In genomic region chr2:71131387-71132166, GRCh38 we compare ENCODE assay signal across 8 cellular contexts. TPM values are rescaled to one million over a fixed set of nuclear protein-coding genes. Genes with fewer than 3 reads are reported as not detected.
DNase-seq lines count a peak whose midpoint lies in the region; ATAC-seq and TF ChIP-seq lines count a peak whose summit lies in the region.
"Not testable (repeated sequence)": the region's sequence is repeated elsewhere in the genome, so short reads cannot be mapped to it uniquely, and the experiment has no call there.

No MANE protein-coding gene starts in this region.

- intact Hi-C loops in right lobe of liver (cut with DNase I); tibial artery (cut with DNase I; ENCODE audit: low total_unique reads): not testable (repeated sequence)

- TF ChIP-seq POLR2A in Peyer's patch (IDR thresholded peaks at IDR 0.05); right lobe of liver (IDR thresholded peaks at IDR 0.05): not testable (repeated sequence)

- H3K9ac ChIP-seq in trophoblast cell (ENCODE audit: low read length): peak overlapping the region; percentile 23

- H3K36me3 ChIP-seq in CD4-positive, CD25-positive, alpha-beta regulatory T cell (ENCODE audit: control insufficient read depth, insufficient read depth, low read length): peaks cover 30% of the 10 kb centered on the region
- peaks cover 0 to 32% (median 0%) of the 10 kb centered on the region in 3 donors for H3K36me3 ChIP-seq in Peyer's patch
- peaks cover 4 to 37% (median 11%) of the 10 kb centered on the region in 4 donors for H3K36me3 ChIP-seq in right lobe of liver
- H3K36me3 ChIP-seq in trophoblast cell (ENCODE audit: control insufficient read depth in 1 of 2, insufficient read depth in 2 of 2, low read length in 2 of 2): peaks cover 13 to 14% of the 10 kb centered on the region in 2 experiments
- H3K36me3 ChIP-seq in tibial artery: peaks cover 21 to 28% (median 25%) of the 10 kb centered on the region in 3 donors

- not testable (repeated sequence) for H4K8ac ChIP-seq in trophoblast cell (ENCODE audit: low read depth, low read length)

- not testable (repeated sequence) for H2BK120ac ChIP-seq in trophoblast cell (ENCODE audit: insufficient read depth, low read length, poor library complexity)

- H3K9me3 ChIP-seq in CD4-positive, CD25-positive, alpha-beta regulatory T cell (ENCODE audit: control insufficient read depth in 2 of 2, low read length in 2 of 2); Peyer's patch; right lobe of liver; trophoblast cell (ENCODE audit: insufficient read depth, low read depth, low read length); tibial artery: not testable (repeated sequence)

- not testable (repeated sequence) for H3K79me2 ChIP-seq in trophoblast cell (ENCODE audit: control insufficient read depth, insufficient read depth, low read length, poor library complexity)

- H3K4me2 ChIP-seq in trophoblast cell (ENCODE audit: low read length): peak overlapping the region; percentile 58

- H3K27ac ChIP-seq in CD4-positive, CD25-positive, alpha-beta regulatory T cell (ENCODE audit: insufficient read depth, low read length, poor library complexity, severe bottlenecking): peak overlapping the region; percentile 88
- H3K27ac ChIP-seq in HL-60 (replicated peaks) (peak overlapping the region; percentile 93), Peyer's patch (peak overlapping the region in 1 of 4 donors; percentile 88), tibial artery (peak overlapping the region; percentile 92)
- not testable (repeated sequence) for H3K27ac ChIP-seq in right lobe of liver; trophoblast cell (ENCODE audit: low read depth, low read length)

- not testable (repeated sequence) for H3K27ac Mint-ChIP-seq in CD4-positive, CD25-positive, alpha-beta regulatory T cell

- peaks cover 10% of the 10 kb centered on the region for H3K36me3 Mint-ChIP-seq in CD4-positive, CD25-positive, alpha-beta regulatory T cell

- peak overlapping the region; percentile 94 for H3K4me3 ChIP-seq in CD4-positive, CD25-positive, alpha-beta regulatory T cell (ENCODE audit: low read depth, low read length)
- H3K4me3 ChIP-seq in HL-60 (replicated peaks; ENCODE audit: insufficient read depth, low read length): peak overlapping the region; percentile 87
- peak overlapping the region in 3 of 4 donors; percentile 77 to 88 (median 81) for H3K4me3 ChIP-seq in Peyer's patch
- peak overlapping the region; percentile 93 to 99 for H3K4me3 ChIP-seq in cardiac fibroblast (replicated peaks in 1 of 2; ENCODE audit: low read depth in 2 of 2, low read length in 2 of 2)
- peak overlapping the region; percentile 85 to 100 for H3K4me3 ChIP-seq in foreskin fibroblast (ENCODE audit: low read depth in 1 of 2, low read length in 2 of 2)
- H3K4me3 ChIP-seq in right lobe of liver: peak overlapping the region; percentile 76 to 91 (median 83)
- not testable (repeated sequence) for H3K4me3 ChIP-seq in trophoblast cell (ENCODE audit: low read depth, low read length)
- H3K4me3 ChIP-seq in tibial artery: peak overlapping the region; percentile 78 to 94

- H3K9me3 Mint-ChIP-seq in CD4-positive, CD25-positive, alpha-beta regulatory T cell: not testable (repeated sequence)

- not testable (repeated sequence) for DNase-seq in CD4-positive, CD25-positive, alpha-beta regulatory T cell; HL-60 (ENCODE audit: low read depth in 1 of 2, low spot score in 1 of 2); Peyer's patch; cardiac fibroblast (ENCODE audit: low read depth in 2 of 2); foreskin fibroblast; right lobe of liver; trophoblast cell; tibial artery

- not testable (repeated sequence) for H3K27me3 ChIP-seq in CD4-positive, CD25-positive, alpha-beta regulatory T cell (ENCODE audit: control insufficient read depth, insufficient read depth, low read length); HL-60 (ENCODE audit: insufficient read depth, poor library complexity, severe bottlenecking); Peyer's patch; right lobe of liver; trophoblast cell (ENCODE audit: insufficient read depth, low read length); tibial artery

- peaks cover 44% of the 10 kb centered on the region for H3K4me1 ChIP-seq in CD4-positive, CD25-positive, alpha-beta regulatory T cell (ENCODE audit: control insufficient read depth, insufficient read depth, low read length, poor library complexity, severe bottlenecking)
- H3K4me1 ChIP-seq in Peyer's patch (peaks cover 0 to 32% (median 0%) of the 10 kb centered on the region in 4 donors), right lobe of liver (peaks cover 0 to 20% (median 6%) of the 10 kb centered on the region in 4 donors), tibial artery (peaks cover 0 to 40% (median 33%) of the 10 kb centered on the region in 4 donors)
- H3K4me1 ChIP-seq in trophoblast cell (ENCODE audit: control insufficient read depth in 1 of 2, insufficient read depth in 2 of 2, low read length in 2 of 2): not testable (repeated sequence)

- not testable (repeated sequence) for H2AFZ ChIP-seq in trophoblast cell (ENCODE audit: insufficient read depth, low read length, poor library complexity)

- not testable (repeated sequence) for H3K14ac ChIP-seq in trophoblast cell (ENCODE audit: low read length)

- H2BK12ac ChIP-seq in trophoblast cell (ENCODE audit: low read length): not testable (repeated sequence)

- peak overlapping the region; percentile 91 for H3K4ac ChIP-seq in trophoblast cell (ENCODE audit: low read depth, low read length)

- not testable (repeated sequence) for H3K27me3 Mint-ChIP-seq in CD4-positive, CD25-positive, alpha-beta regulatory T cell

- H2BK5ac ChIP-seq in trophoblast cell (ENCODE audit: low read depth, low read length, poor library complexity): not testable (repeated sequence)

- H3K79me1 ChIP-seq in trophoblast cell (ENCODE audit: low read length): peaks cover 11% of the 10 kb centered on the region

- not testable (repeated sequence) for H3K18ac ChIP-seq in trophoblast cell (ENCODE audit: low read length)

- H2AK5ac ChIP-seq in trophoblast cell (ENCODE audit: low read length): not testable (repeated sequence)

- not testable (repeated sequence) for H4K91ac ChIP-seq in trophoblast cell (ENCODE audit: low read depth, low read length)

- H3K4me1 Mint-ChIP-seq in CD4-positive, CD25-positive, alpha-beta regulatory T cell: peaks cover 5 to 27% (median 20%) of the 10 kb centered on the region in 4 donors

- 32% methylated on average over 7 of the region's 7 CpGs for WGBS in right lobe of liver (ENCODE audit: insufficient coverage, low coverage, low lambda C conversion rate, missing lambda C conversion rate)
- no CpG with 5 or more reads among the region's 7 CpGs for WGBS in trophoblast cell (ENCODE audit: extremely low coverage, insufficient coverage, insufficient read length)

- H3K4me3 Mint-ChIP-seq in CD4-positive, CD25-positive, alpha-beta regulatory T cell: not testable (repeated sequence)

- H4K12ac ChIP-seq in trophoblast cell (ENCODE audit: low read depth, low read length): not testable (repeated sequence)

- not testable (repeated sequence) for ATAC-seq in CD4-positive, CD25-positive, alpha-beta regulatory T cell (ENCODE audit: low read depth in 2 of 2); right lobe of liver

- not testable (repeated sequence) for TF ChIP-seq CTCF in HL-60 (IDR thresholded peaks at IDR 0.05; ENCODE audit: insufficient read depth, low read length); Peyer's patch (IDR thresholded peaks at IDR 0.05); cardiac fibroblast (IDR thresholded peaks at IDR 0.05; ENCODE audit: low read depth, low read length); foreskin fibroblast (IDR thresholded peaks at IDR 0.05; ENCODE audit: low read depth, low read length); right lobe of liver (IDR thresholded peaks at IDR 0.05); tibial artery (IDR thresholded peaks at IDR 0.05)

- not testable (repeated sequence) for H3K23ac ChIP-seq in trophoblast cell (ENCODE audit: low read length)

RNA-seq across cellular contexts. Expression of gene MPHOSPH10, which starts 1.1 kb away (rescaled TPM):
- total RNA-seq in CD4-positive, CD25-positive, alpha-beta regulatory T cell: 28.3 TPM
- 10 to 100 TPM; 18.0 to 23.1 (median 20.1) TPM for polyA plus RNA-seq in CD4-positive, CD25-positive, alpha-beta regulatory T cell
- 10 to 100 TPM; 16.3 to 37.1 (median 20.7) TPM for total RNA-seq in Peyer's patch
- total RNA-seq in right lobe of liver: 10 to 100 TPM; 10.4 to 14.3 (median 12.8) TPM
- 41.6 and 42.3 TPM in 2 replicates for polyA plus RNA-seq in trophoblast cell (2013)

RNA-seq across cellular contexts. Expression of gene MCEE, which starts 1.5 kb away (rescaled TPM):
- total RNA-seq in CD4-positive, CD25-positive, alpha-beta regulatory T cell: 12.8 TPM
- polyA plus RNA-seq in CD4-positive, CD25-positive, alpha-beta regulatory T cell: 10 to 100 TPM; 24.6 to 38.2 (median 33.4) TPM
- total RNA-seq in Peyer's patch: 10 to 100 TPM; 14.0 to 31.5 (median 22.1) TPM
- 10 to 100 TPM; 15.5 to 37.8 (median 23.1) TPM for total RNA-seq in right lobe of liver
- polyA plus RNA-seq in trophoblast cell (2013): 20.1 and 20.4 TPM in 2 replicates
